Comparison of ENCODE assay signal across 35 cellular contexts in genomic region chr2:192292478-192292877, GRCh38.
"Had no signal": no experiment of that assay in that cellular context is flagged by ENCODE, and none has a peak within 500 bp of the region (broad histone marks: within the 10 kb centered on the region; RNA-seq: fewer than 3 reads in every experiment).

No MANE protein-coding gene starts in this region.

- DNase-seq: Karpas-422, Kasumi-1, MG63, MM.1S, MV-4-11, NCI-H1048, NCI-H1092, NCI-H1092 treated with DMSO at 0.1 percent for 48 hours, NCI-H1105, NCI-H1105 treated with DMSO at 0.1 percent for 48 hours, NCI-H1417 treated with DMSO at 0.1 percent for 48 hours, NCI-H1436, NCI-H1436 treated with DMSO at 0.1 percent for 48 hours, NCI-H146, NCI-H1694, NCI-H1694 treated with DMSO at 0.1 percent for 48 hours, NCI-H187, NCI-H187 treated with DMSO at 0.1 percent for 48 hours, NCI-H1930, NCI-H2029, NCI-H2029 treated with DMSO at 0.1 percent for 48 hours, NCI-H2081, NCI-H2081 treated with DMSO at 0.1 percent for 48 hours, NCI-H2107, NCI-H2171, NCI-H2171 treated with DMSO at 0.1 percent for 48 hours, NCI-H2227 treated with DMSO at 0.1 percent for 48 hours, NCI-H226, NCI-H345, NCI-H446, NCI-H446 treated with DMSO at 0.1 percent for 48 hours, NCI-H510A, NCI-H510A treated with DMSO at 0.1 percent for 48 hours, NCI-H524, NCI-H524 treated with DMSO at 0.1 percent for 48 hours had no signal

- H3K9me3 ChIP-seq: MG63 had no signal

- H3K36me3 ChIP-seq: MG63 had no signal

- H3K4me3 ChIP-seq: MG63 had no signal
